Comparison of ENCODE assay signal across 14 cellular contexts in genomic region chr3:171950373-171950772, GRCh38.
A peak's percentile ranks its signal among the peaks of the same experiment; 100 is the strongest.
DNase-seq lines count a peak whose midpoint lies in the region; ATAC-seq, FAIRE-seq and TF ChIP-seq lines count a peak whose summit lies in the region.
"Had no signal": no experiment of that assay in that cellular context is flagged by ENCODE, and none has a peak within 500 bp of the region (broad histone marks: within the 10 kb centered on the region; RNA-seq: fewer than 3 reads in every experiment).

No MANE protein-coding gene starts in this region.

- H3K27me3 ChIP-seq in astrocyte (ENCODE audit: insufficient read depth, low read length) (no peaks in the 10 kb centered on the region), mesenchymal stem cell (ENCODE audit: control insufficient read depth in 1 of 2, insufficient read depth in 1 of 2, low read length in 2 of 2) (no peaks in the 10 kb centered on the region)
- H3K27me3 ChIP-seq: pancreas had no signal

- no peak overlapping the region for H3K4ac ChIP-seq in mesenchymal stem cell (ENCODE audit: low read depth in 1 of 2, low read length in 2 of 2)

- H3K27me3 Mint-ChIP-seq in astrocyte (ENCODE audit: low read depth, unreplicated experiment): no peaks in the 10 kb centered on the region

- no peak overlapping the region for H3K27ac Mint-ChIP-seq in astrocyte (ENCODE audit: unreplicated experiment)

- FAIRE-seq in astrocyte (lab: Jason Lieb, UNC): no peak
- FAIRE-seq: pancreas had no signal

- H3K4me1 Mint-ChIP-seq in astrocyte (ENCODE audit: low read depth, unreplicated experiment): peaks cover 18% of the 10 kb centered on the region

- peak; percentile 53 for DNase-seq in EH (ENCODE audit: low read depth)
- peak; percentile 10 for DNase-seq in LHCN-M2 (ENCODE audit: low read depth)
- peak; percentile 44 for DNase-seq in astrocyte (ENCODE audit: low read depth)
- DNase-seq in mesenchymal stem cell: peak; percentile 59
- no peak for DNase-seq in activated gamma-delta T cell (lab: John Stamatoyannopoulos, UW)
- DNase-seq in activated CD8-positive, alpha-beta memory T cell treated with anti-CD3 and anti-CD28 coated beads, Interleukin-2, amount 50 U/mL, for 4 hours: no peak
- DNase-seq in stimulated activated CD4-positive, alpha-beta T cell treated with anti-CD3 and anti-CD28 coated beads, Interleukin-1b, Interleukin-23, amount 100 ng/mL, for 48 hours: no peak
- DNase-seq: activated CD4-positive, CD25-positive, alpha-beta regulatory T cell treated with anti-CD3 and anti-CD28 coated beads, Interleukin-2, amount 50 U/mL, for 72 hours; central memory CD4-positive, alpha-beta T cell; DMS79; NK-92 treated with Interleukin-12 subunit alpha and Interleukin-12 subunit beta, amount 100 ng/mL, for 24 hours; pancreas had no signal

- no peak overlapping the region for H2AK5ac ChIP-seq in mesenchymal stem cell (ENCODE audit: low read length, severe bottlenecking)

- H3K4me1 ChIP-seq in astrocyte (ENCODE audit: insufficient read depth, low read length) (peaks cover 18% of the 10 kb centered on the region), mesenchymal stem cell (ENCODE audit: control insufficient read depth, insufficient read depth, low read depth, low read length) (peaks cover 3% of the 10 kb centered on the region)
- H3K4me1 ChIP-seq: pancreas had no signal

- H3K4me2 ChIP-seq in astrocyte (ENCODE audit: low read length) (peak overlapping the region; percentile 39), mesenchymal stem cell (ENCODE audit: low read length, poor library complexity, severe bottlenecking) (no peak overlapping the region)
- H3K4me2 ChIP-seq: KMS-11 had no signal

- H3K36me3 Mint-ChIP-seq in astrocyte (ENCODE audit: low read depth, unreplicated experiment): no peaks in the 10 kb centered on the region

- no peak overlapping the region for H3K23ac ChIP-seq in mesenchymal stem cell (ENCODE audit: low read length in 2 of 2)

- no peak overlapping the region for H3K18ac ChIP-seq in mesenchymal stem cell (ENCODE audit: low read depth in 1 of 2, low read length in 2 of 2)

- no peak overlapping the region for H2BK120ac ChIP-seq in mesenchymal stem cell (ENCODE audit: low read depth, low read length)

- no peaks in the 10 kb centered on the region for H3K36me3 ChIP-seq in astrocyte (ENCODE audit: insufficient read depth, low read length)
- no peaks in the 10 kb centered on the region for H3K36me3 ChIP-seq in mesenchymal stem cell (ENCODE audit: control insufficient read depth in 1 of 2, insufficient read depth in 2 of 2, low read depth in 1 of 2, low read length in 2 of 2)
- H3K36me3 ChIP-seq: pancreas had no signal

- no peak overlapping the region for H3K4me3 Mint-ChIP-seq in astrocyte (ENCODE audit: unreplicated experiment)

- WGBS in mesenchymal stem cell: no CpG with 5 or more reads among the region's 1 CpG

- no peak overlapping the region for H2BK12ac ChIP-seq in mesenchymal stem cell (ENCODE audit: low read length in 2 of 2)

- no peak for ATAC-seq in HG03354 (IDR thresholded peaks at IDR 0.05; ENCODE audit: poor library complexity, severe bottlenecking, unreplicated experiment)
- ATAC-seq: pancreas had no signal

- no peak overlapping the region for H3K14ac ChIP-seq in mesenchymal stem cell (ENCODE audit: low read length in 2 of 2)

- no peak overlapping the region for H4K91ac ChIP-seq in mesenchymal stem cell (ENCODE audit: low read length)

- H2BK5ac ChIP-seq in mesenchymal stem cell (ENCODE audit: low read depth, low read length, poor library complexity, severe bottlenecking): no peak overlapping the region

- H4K20me1 ChIP-seq in astrocyte (ENCODE audit: insufficient read depth, low read length): no peaks in the 10 kb centered on the region

- no peak overlapping the region for H2BK15ac ChIP-seq in mesenchymal stem cell (ENCODE audit: low read depth, poor library complexity, severe bottlenecking)

- no peak overlapping the region for H3K27ac ChIP-seq in astrocyte (ENCODE audit: low read depth, low read length)
- no peak overlapping the region for H3K27ac ChIP-seq in mesenchymal stem cell (ENCODE audit: low read length, poor library complexity, severe bottlenecking)
- H3K27ac ChIP-seq: KMS-11, pancreas had no signal

- H2AFZ ChIP-seq in astrocyte (ENCODE audit: low read depth, low read length) (peak overlapping the region; percentile 48), mesenchymal stem cell (ENCODE audit: low read depth, low read length) (no peak overlapping the region)

- H4K8ac ChIP-seq in mesenchymal stem cell (ENCODE audit: low read length): no peak overlapping the region

- H3K9me3 Mint-ChIP-seq in astrocyte (ENCODE audit: unreplicated experiment): peaks cover 3% of the 10 kb centered on the region

- H3K79me1 ChIP-seq in mesenchymal stem cell (replicated peaks; ENCODE audit: low read length, poor library complexity, severe bottlenecking): no peaks in the 10 kb centered on the region

- no peak for TF ChIP-seq CTCF in astrocyte (IDR thresholded peaks at IDR 0.05; ENCODE audit: insufficient read depth, low read depth, low read length)

- H3K79me2 ChIP-seq in astrocyte (ENCODE audit: insufficient read depth, low read length): no peaks in the 10 kb centered on the region

- H3K9ac ChIP-seq in astrocyte (ENCODE audit: low read length): no peak overlapping the region
- peak overlapping the region; percentile 13 for H3K9ac ChIP-seq in mesenchymal stem cell (ENCODE audit: low read length)
- H3K9ac ChIP-seq: KMS-11 had no signal

- H3K4me3 ChIP-seq in astrocyte (ENCODE audit: insufficient read depth, low read depth, low read length) (no peak overlapping the region), mesenchymal stem cell (ENCODE audit: insufficient read depth in 1 of 2, low read depth in 1 of 2, low read length in 2 of 2) (no peak overlapping the region)
- H3K4me3 ChIP-seq: pancreas had no signal

- no peaks in the 10 kb centered on the region for H3K9me3 ChIP-seq in astrocyte (ENCODE audit: insufficient read depth, low read depth, low read length)
- H3K9me3 ChIP-seq in mesenchymal stem cell (ENCODE audit: control insufficient read depth, low read length): no peaks in the 10 kb centered on the region
- H3K9me3 ChIP-seq: pancreas had no signal

Comparison
In these comparisons a context has a peak if more than half of its experiments do, and no peak if none do; other contexts are left out.
1. DNase-seq: peak in EH (single experiment), LHCN-M2 (single experiment), astrocyte (single experiment) and mesenchymal stem cell (single experiment); none in activated gamma-delta T cell (single experiment), activated CD8-positive, alpha-beta memory T cell treated with anti-CD3 and anti-CD28 coated beads, Interleukin-2, amount 50 U/mL, for 4 hours (single experiment) and stimulated activated CD4-positive, alpha-beta T cell treated with anti-CD3 and anti-CD28 coated beads, Interleukin-1b, Interleukin-23, amount 100 ng/mL, for 48 hours (single experiment).